ENCODE assay signal across 14 cellular contexts in genomic region chr18:44601447-44601846, GRCh38.
A peak's percentile ranks its signal among the peaks of the same experiment; 100 is the strongest.
DNase-seq lines count a peak whose midpoint lies in the region; ATAC-seq, FAIRE-seq and TF ChIP-seq lines count a peak whose summit lies in the region.
"Had no signal": no experiment of that assay in that cellular context is flagged by ENCODE, and none has a peak within 500 bp of the region (broad histone marks: within the 10 kb centered on the region; RNA-seq: fewer than 3 reads in every experiment).

No MANE protein-coding gene starts in this region.

- no peak overlapping the region for H4K8ac ChIP-seq in mesendoderm (ENCODE audit: low read depth, low read length)

- H4K5ac ChIP-seq in mesendoderm (ENCODE audit: low read length), result no peak overlapping the region

- no peak overlapping the region for H2BK15ac ChIP-seq in mesendoderm (replicated peaks; ENCODE audit: low read depth)

- no peak overlapping the region for H3K4me2 ChIP-seq in mesendoderm (ENCODE audit: low read length)

- ATAC-seq in pancreas (no peak), HG02588 (IDR thresholded peaks at IDR 0.05; ENCODE audit: unreplicated experiment) (no peak)

- no peaks in the 10 kb centered on the region for H3K36me3 ChIP-seq in pancreas
- H3K36me3 ChIP-seq in prostate gland, result no peaks in the 10 kb centered on the region
- no peaks in the 10 kb centered on the region for H3K36me3 ChIP-seq in mesendoderm (ENCODE audit: control insufficient read depth, insufficient read depth, low read length)
- H3K36me3 ChIP-seq: Peyer's patch had no signal

- H3K23ac ChIP-seq in mesendoderm (ENCODE audit: low read length), result no peak overlapping the region

- CTCF ChIA-PET in HEK293T (lab: Yijun Ruan, JAX), result no interaction called here

- POLR2A ChIA-PET in HEK293T (lab: Yijun Ruan, JAX), result no interaction called here

- H3K27ac ChIP-seq in pancreas (no peak overlapping the region), prostate gland (no peak overlapping the region), mesendoderm (ENCODE audit: low read depth, low read length) (no peak overlapping the region)
- H3K27ac ChIP-seq: Peyer's patch had no signal

- H2AK5ac ChIP-seq in mesendoderm (ENCODE audit: low read length), result no peak overlapping the region

- H3K56ac ChIP-seq in mesendoderm (ENCODE audit: low read length), result no peak overlapping the region

- TF ChIP-seq CTCF in cardiac fibroblast (IDR thresholded peaks at IDR 0.05; ENCODE audit: low read depth, low read length) (no peak), pancreas (IDR thresholded peaks at IDR 0.05) (no peak), prostate gland (IDR thresholded peaks at IDR 0.05) (no peak)

- no peak overlapping the region for H3K4ac ChIP-seq in mesendoderm (ENCODE audit: low read depth, low read length)

- H3K18ac ChIP-seq in mesendoderm (ENCODE audit: low read length), result no peak overlapping the region

- peak; percentile 9 for FAIRE-seq in pancreas (lab: Jason Lieb, UNC)
- FAIRE-seq: GM18507 had no signal

- intact Hi-C loops in pancreas (cut with DNase I) (no loop called here), prostate gland (cut with DNase I) (no loop called here)

- no peaks in the 10 kb centered on the region for H3K79me1 ChIP-seq in mesendoderm (ENCODE audit: low read length)

- no peaks in the 10 kb centered on the region for H3K79me2 ChIP-seq in mesendoderm (ENCODE audit: control insufficient read depth, insufficient read depth, low read length)

- no peak overlapping the region for H3K9ac ChIP-seq in mesendoderm (ENCODE audit: low read length)

- H3K27me3 ChIP-seq in pancreas, result no peaks in the 10 kb centered on the region
- no peaks in the 10 kb centered on the region for H3K27me3 ChIP-seq in prostate gland (replicated peaks; ENCODE audit: insufficient read depth)
- H3K27me3 ChIP-seq in mesendoderm (ENCODE audit: insufficient read depth, low read length, poor library complexity), result no peaks in the 10 kb centered on the region
- H3K27me3 ChIP-seq: Peyer's patch had no signal

- TF ChIP-seq POLR2A in prostate gland (IDR thresholded peaks at IDR 0.05), result no peak

- DNase-seq in GM04503 (ENCODE audit: low read depth) (peak; percentile 75), NCI-H226 (peak; percentile 52), cardiac fibroblast (ENCODE audit: low read depth in 2 of 2) (peak; percentile 60 to 71), pancreas (no peak), prostate gland (ENCODE audit: low spot score) (no peak), mesendoderm (no peak), HEK293T (ENCODE audit: extremely low spot score) (no peak)
- DNase-seq: anterior cingulate cortex; NCI-H2029 treated with DMSO at 0.1 percent for 48 hours; Peyer's patch; stimulated activated CD4-positive, alpha-beta T cell treated with anti-CD3 and anti-CD28 coated beads, Interleukin-1b, Interleukin-23, amount 100 ng/mL, for 48 hours; stimulated activated naive CD4-positive, alpha-beta T cell had no signal

- no peak overlapping the region for H3K4me3 ChIP-seq in cardiac fibroblast (replicated peaks in 1 of 2; ENCODE audit: low read depth in 2 of 2, low read length in 2 of 2)
- H3K4me3 ChIP-seq in pancreas, result no peak overlapping the region
- no peak overlapping the region for H3K4me3 ChIP-seq in prostate gland
- no peak overlapping the region for H3K4me3 ChIP-seq in mesendoderm (ENCODE audit: low read length)
- H3K4me3 ChIP-seq: Peyer's patch had no signal

- H2BK120ac ChIP-seq in mesendoderm (ENCODE audit: low read depth, low read length), result no peak overlapping the region

- H3K4me1 ChIP-seq in pancreas (no peaks in the 10 kb centered on the region), prostate gland (replicated peaks) (no peaks in the 10 kb centered on the region), mesendoderm (ENCODE audit: control insufficient read depth, low read depth, low read length) (no peaks in the 10 kb centered on the region)
- H3K4me1 ChIP-seq: Peyer's patch had no signal

- no peak overlapping the region for H2BK5ac ChIP-seq in mesendoderm (ENCODE audit: low read length)

- H3K9me3 ChIP-seq in pancreas (no peaks in the 10 kb centered on the region), prostate gland (no peaks in the 10 kb centered on the region)
- H3K9me3 ChIP-seq: Peyer's patch had no signal

TF ChIP-seq in HEK293T, 16 proteins besides CTCF, POLR2A, EP300 and RAD21:
- no peak for TF ChIP-seq FOXM1 (IDR thresholded peaks at IDR 0.05; ENCODE audit: borderline replicate concordance)
- no peak for TF ChIP-seq TARDBP (IDR thresholded peaks at IDR 0.05)
- TF ChIP-seq ELF4 (IDR thresholded peaks at IDR 0.05), result no peak
- TF ChIP-seq L3MBTL2 (conservative IDR thresholded peaks at IDR 0.05), result no peak

Comparison
In these comparisons a context has a peak if more than half of its experiments do, and no peak if none do; other contexts are left out.
1. DNase-seq: peak in GM04503 (single experiment), NCI-H226 (single experiment) and cardiac fibroblast (2 of 2); none in pancreas (0 of 6), prostate gland (single experiment), mesendoderm (single experiment) and HEK293T (single experiment).